Comparison of ENCODE assay signal across 5 cellular contexts in genomic region chr19:49719420-49719819, GRCh38. TPM values are rescaled to one million over a fixed set of nuclear protein-coding genes. Genes with fewer than 3 reads are reported as not detected.
"Had no signal": no experiment of that assay in that cellular context is flagged by ENCODE, and none has a peak within 500 bp of the region (broad histone marks: within the 10 kb centered on the region; RNA-seq: fewer than 3 reads in every experiment).

No MANE protein-coding gene starts in this region.

RNA-seq across cellular contexts. Expression of gene TSKS, which starts 43.7 kb away (rescaled TPM):
- total RNA-seq: fibroblast of lung, frontal cortex, glomerular endothelial cell, stomach, thoracic aorta had no signal
- polyA plus RNA-seq: fibroblast of lung had no signal
